ENCODE assay signal across 22 cellular contexts in the genomic region with DNA sequence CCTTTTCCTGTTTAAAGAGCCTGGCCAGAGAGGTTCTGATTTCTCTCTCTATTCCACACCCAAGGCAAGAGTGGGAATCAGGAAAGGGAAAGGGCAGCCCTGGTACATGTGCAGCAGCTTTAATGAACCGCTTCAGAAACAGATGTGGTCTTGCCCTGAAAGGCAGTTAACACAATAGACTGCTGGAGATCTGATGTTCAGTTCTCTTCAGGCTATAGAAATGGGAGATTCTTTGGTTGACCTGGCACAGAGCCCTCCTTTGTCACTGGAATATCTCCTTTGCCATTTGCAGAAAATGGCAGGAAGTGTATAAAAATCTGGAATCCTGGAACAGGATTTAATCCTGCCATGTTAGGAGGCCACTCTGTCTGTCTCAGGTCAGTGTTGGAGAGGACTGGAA. TPM values are rescaled to one million over a fixed set of nuclear protein-coding genes. Genes with fewer than 3 reads are reported as not detected.
DNase-seq lines count a peak whose midpoint lies in the region; ATAC-seq, FAIRE-seq and TF ChIP-seq lines count a peak whose summit lies in the region.
"Had no signal": no experiment of that assay in that cellular context is flagged by ENCODE, and none has a peak within 500 bp of the region (broad histone marks: within the 10 kb centered on the region; RNA-seq: fewer than 3 reads in every experiment).

No MANE protein-coding gene starts in this region.

- no peak for ATAC-seq in right lobe of liver
- no peak for ATAC-seq in K562
- no peak for ATAC-seq in left lung
- ATAC-seq in HG03565 (IDR thresholded peaks at IDR 0.05; ENCODE audit: unreplicated experiment) = no peak
- ATAC-seq: A549, GM23338 had no signal

- in situ Hi-C loops in K562 (cut with MboI) = no loop called here

- H3K79me1 ChIP-seq in mesendoderm (ENCODE audit: low read length) = no peaks in the 10 kb centered on the region

- BruUV-seq in K562 (replicated peaks; lab: Mats Ljungman, UMichigan) = no TSS peak

- TF ChIP-seq POLR2A in right lobe of liver (IDR thresholded peaks at IDR 0.05) (no peak), K562 (conservative IDR thresholded peaks at IDR 0.05) (no peak)

- CTCF ChIA-PET in K562 (lab: Yijun Ruan, JAX; ENCODE audit: low intra/inter-chr PET ratio) = no interaction called here

- H3K4me2 ChIP-seq in K562 (ENCODE audit: insufficient read depth, low read length) (no peak overlapping the region), mesendoderm (ENCODE audit: low read length) (no peak overlapping the region)
- H3K4me2 ChIP-seq: A549, GM23338 had no signal

- peak overlapping the region; percentile 7 for H3K4ac ChIP-seq in mesendoderm (ENCODE audit: low read depth, low read length)

- intact Hi-C loops in right lobe of liver (cut with DNase I) (no loop called here), K562 (cut with micrococcal nuclease) (no loop called here), left lung (cut with DNase I) (no loop called here)

- TF ChIP-seq EP300 in K562 (IDR thresholded peaks at IDR 0.05; ENCODE audit: low read length) = no peak

- POLR2A ChIA-PET in K562 (lab: Yijun Ruan, JAX) = no interaction called here

- TF ChIP-seq RAD21 in liver (IDR thresholded peaks at IDR 0.05) = no peak
- TF ChIP-seq RAD21 in K562 (CRISPR knock-in tag; conservative IDR thresholded peaks at IDR 0.05 in 1 of 2, IDR thresholded peaks at IDR 0.05 in 1 of 2) = no peak

- no peak overlapping the region for H3K23ac ChIP-seq in mesendoderm (ENCODE audit: low read length)

- H3K9me3 ChIP-seq in liver (ENCODE audit: control insufficient read depth in 4 of 4, low read length in 3 of 4) = no peaks in the 10 kb centered on the region
- H3K9me3 ChIP-seq in right lobe of liver = no peaks in the 10 kb centered on the region
- H3K9me3 ChIP-seq in K562 (replicated peaks; ENCODE audit: control insufficient read depth, insufficient read depth, low read depth, low read length) = no peaks in the 10 kb centered on the region
- H3K9me3 ChIP-seq in left lung = no peaks in the 10 kb centered on the region
- H3K9me3 ChIP-seq: A549 had no signal

- H3K56ac ChIP-seq in mesendoderm (ENCODE audit: low read length) = no peak overlapping the region

- H3K18ac ChIP-seq in mesendoderm (ENCODE audit: low read length) = peak overlapping the region; percentile 89

- 85% methylated on average over 1 of the region's 1 CpG for WGBS in liver
- WGBS in right lobe of liver (ENCODE audit: insufficient coverage, low coverage, low lambda C conversion rate, missing lambda C conversion rate) = 57% methylated on average over 1 of the region's 1 CpG
- WGBS in K562 (ENCODE audit: insufficient coverage, low coverage, missing lambda C conversion rate) = 100% methylated on average over 1 of the region's 1 CpG
- no CpG with 5 or more reads among the region's 1 CpG for WGBS in mesendoderm (ENCODE audit: extremely low coverage, insufficient coverage, low lambda C conversion rate)

- H3K9ac ChIP-seq in liver (ENCODE audit: low read depth in 1 of 2, low read length in 2 of 2) = no peak overlapping the region
- H3K9ac ChIP-seq in K562 (ENCODE audit: insufficient read depth in 1 of 2, low read depth in 2 of 2, low read length in 2 of 2) = no peak overlapping the region
- no peak overlapping the region for H3K9ac ChIP-seq in mesendoderm (ENCODE audit: low read length)

- H2BK120ac ChIP-seq in mesendoderm (ENCODE audit: low read depth, low read length) = peak overlapping the region; percentile 64

- H3K27me3 ChIP-seq in liver (ENCODE audit: control insufficient read depth in 4 of 4, insufficient read depth in 4 of 4, low read length in 3 of 4) = no peaks in the 10 kb centered on the region
- H3K27me3 ChIP-seq in right lobe of liver = no peaks in the 10 kb centered on the region
- H3K27me3 ChIP-seq in K562 (ENCODE audit: control insufficient read depth in 2 of 2, insufficient read depth in 2 of 2, low read length in 2 of 2) = no peaks in the 10 kb centered on the region
- H3K27me3 ChIP-seq in mesendoderm (ENCODE audit: insufficient read depth, low read length, poor library complexity) = no peaks in the 10 kb centered on the region
- no peaks in the 10 kb centered on the region for H3K27me3 ChIP-seq in left lung

- H2AK5ac ChIP-seq in mesendoderm (ENCODE audit: low read length) = no peak overlapping the region

- H2AFZ ChIP-seq in K562 (ENCODE audit: low read depth, low read length) = peak overlapping the region; percentile 51; the same call in 1 of the 2 replicates

- H3K4me1 ChIP-seq in liver (ENCODE audit: control insufficient read depth in 4 of 4, insufficient read depth in 4 of 4, low read length in 3 of 4) (no peaks in the 10 kb centered on the region), right lobe of liver (no peaks in the 10 kb centered on the region), K562 (replicated peaks in 1 of 2; ENCODE audit: control insufficient read depth in 2 of 2, insufficient read depth in 2 of 2, low read length in 2 of 2) (peaks cover 0 to 3% of the 10 kb centered on the region in 2 experiments; a peak in 2 of 5 replicates), mesendoderm (ENCODE audit: control insufficient read depth, low read depth, low read length) (peaks cover 3% of the 10 kb centered on the region), left lung (no peaks in the 10 kb centered on the region)

- H3K9me1 ChIP-seq in K562 (ENCODE audit: control insufficient read depth, insufficient read depth, low read length) = no peaks in the 10 kb centered on the region

- H4K5ac ChIP-seq in mesendoderm (ENCODE audit: low read length) = no peak overlapping the region

- no peak overlapping the region for H2BK15ac ChIP-seq in mesendoderm (replicated peaks; ENCODE audit: low read depth)

- no peak for DNase-seq in right lobe of liver
- no peak for DNase-seq in K562 (ENCODE audit: extremely low read depth in 1 of 4, low spot score in 3 of 4)
- no peak for DNase-seq in mesendoderm
- DNase-seq in left lung = no peak
- DNase-seq in occipital lobe (lab: John Stamatoyannopoulos, UW) = no peak
- DNase-seq: Calu3; CD4-positive, alpha-beta memory T cell; EL; HCEC 1CT; NCI-H1105 treated with DMSO at 0.1 percent for 48 hours; NCI-H1694 treated with DMSO at 0.1 percent for 48 hours; NCI-H2107; NCI-H446 treated with DMSO at 0.1 percent for 48 hours; NCI-H748 treated with DMSO at 0.1 percent for 48 hours; NK-92 treated with Interleukin-12 subunit alpha and Interleukin-12 subunit beta, amount 100 ng/mL, for 24 hours; OCI-M1; SHP77 had no signal

- peak overlapping the region; percentile 7 for H2BK5ac ChIP-seq in mesendoderm (ENCODE audit: low read length)

- TF ChIP-seq CTCF in liver (IDR thresholded peaks at IDR 0.05; ENCODE audit: low read depth, low read length, missing input control) (no peak), right lobe of liver (IDR thresholded peaks at IDR 0.05) (no peak), K562 (IDR thresholded peaks at IDR 0.05 in 2 of 3, conservative IDR thresholded peaks at IDR 0.05 in 1 of 3; ENCODE audit: insufficient read depth in 2 of 3, low read depth in 1 of 3, low read length in 3 of 3) (no peak), left lung (IDR thresholded peaks at IDR 0.05) (no peak)

- no peaks in the 10 kb centered on the region for H3K36me3 ChIP-seq in liver (ENCODE audit: control insufficient read depth in 4 of 4, insufficient read depth in 3 of 4, low read depth in 1 of 4, low read length in 3 of 4)
- no peaks in the 10 kb centered on the region for H3K36me3 ChIP-seq in right lobe of liver
- no peaks in the 10 kb centered on the region for H3K36me3 ChIP-seq in K562 (ENCODE audit: control insufficient read depth, insufficient read depth, low read length)
- no peaks in the 10 kb centered on the region for H3K36me3 ChIP-seq in mesendoderm (ENCODE audit: control insufficient read depth, insufficient read depth, low read length)
- no peaks in the 10 kb centered on the region for H3K36me3 ChIP-seq in left lung

- no peak overlapping the region for H4K8ac ChIP-seq in mesendoderm (ENCODE audit: low read depth, low read length)

- H3K79me2 ChIP-seq in K562 (ENCODE audit: control insufficient read depth, insufficient read depth, low read length) = no peaks in the 10 kb centered on the region
- H3K79me2 ChIP-seq in mesendoderm (ENCODE audit: control insufficient read depth, insufficient read depth, low read length) = no peaks in the 10 kb centered on the region

- no peaks in the 10 kb centered on the region for H4K20me1 ChIP-seq in K562 (replicated peaks; ENCODE audit: control insufficient read depth, insufficient read depth, low read length)

- H3K27ac ChIP-seq in liver (ENCODE audit: low read depth in 1 of 2, low read length in 2 of 2) (no peak overlapping the region), right lobe of liver (no peak overlapping the region), K562 (ENCODE audit: extremely low read depth, low read depth, low read length) (no peak overlapping the region), mesendoderm (ENCODE audit: low read depth, low read length) (no peak overlapping the region), left lung (no peak overlapping the region)

- no peak overlapping the region for H3K4me3 ChIP-seq in liver (ENCODE audit: low read depth in 1 of 3, low read length in 3 of 3)
- H3K4me3 ChIP-seq in right lobe of liver = no peak overlapping the region
- no peak overlapping the region for H3K4me3 ChIP-seq in K562
- H3K4me3 ChIP-seq in mesendoderm (ENCODE audit: low read length) = no peak overlapping the region
- H3K4me3 ChIP-seq in left lung = no peak overlapping the region
- H3K4me3 ChIP-seq: A549, GM23338 had no signal

- no peak for FAIRE-seq in K562 (lab: Jason Lieb, UNC)
- FAIRE-seq: A549, GM12891 had no signal

RNA-seq across cellular contexts. Expression of a gene that starts 36.3 kb away (rescaled TPM):
- total RNA-seq in liver = 10 to 100 TPM; 10.2 to 35.4 TPM
- 1 to 10 TPM; 6.5 to 6.7 TPM for polyA plus RNA-seq in liver
- total RNA-seq in right lobe of liver = 10 to 100 TPM in 3 of 6 experiments, 1 to 10 TPM in 3; 5.5 to 15.6 (median 9.9) TPM
- total RNA-seq in K562 (2011; cell fraction: chromatin; rRNA removed; ENCODE audit: low replicate concordance) = 16.4 and 84.1 TPM in 2 replicates
- total RNA-seq in K562 (2011; cell fraction: nucleolus; rRNA removed) = 24.0 and 28.2 TPM in 2 replicates
- 25.2 and 30.2 TPM in 2 replicates for total RNA-seq in K562 (2011; cell fraction: nucleoplasm; rRNA removed)
- total RNA-seq in K562 (2014; rRNA removed) = 21.3 and 45.1 TPM in 2 replicates
- total RNA-seq in K562 (2014; rRNA removed; fragmentation: Illumina TruSeq; extraction: Trizol) = 34.7 and 41.8 TPM in 2 replicates
- 30.1 and 34.7 TPM in 2 replicates for total RNA-seq in K562 (2015; rRNA removed; fragmentation: Illumina TruSeq; extraction: Trizol)
- total RNA-seq in K562 (2021) = 24.7 and 25.0 TPM in 2 replicates
- polyA plus RNA-seq in K562 (2011; rRNA removed) = 24.9 and 42.5 TPM in 2 replicates
- polyA plus RNA-seq in K562 (2011; cell fraction: cytosol; rRNA removed) = 3.8 and 8.0 TPM in 2 replicates
- polyA plus RNA-seq in K562 (2011; cell fraction: nucleus; rRNA removed) = 20.7 and 27.0 TPM in 2 replicates
- polyA plus RNA-seq in K562 (2012) = 20.9 and 30.9 TPM in 2 replicates
- 40.4 and 42.8 TPM in 2 replicates for polyA plus RNA-seq in K562 (2014; fragmentation: Illumina TruSeq; extraction: Trizol)
- 10 to 100 TPM; 13.9 to 17.0 TPM for polyA plus RNA-seq in K562 (2014; fragmentation: Nextera tagmentation; extraction: Ambion mirVana)
- polyA plus RNA-seq in K562 (2014; rRNA removed) = 14.2 and 17.3 TPM in 2 replicates
- 21.3 and 30.5 TPM in 2 replicates for polyA minus RNA-seq in K562 (2011; rRNA and poly(A)+ RNA removed)
- polyA minus RNA-seq in K562 (2011; cell fraction: cytosol; rRNA and poly(A)+ RNA removed) = 16.7 and 23.3 TPM in 2 replicates
- 13.7 and 44.5 TPM in 2 replicates for polyA minus RNA-seq in K562 (2011; cell fraction: nucleus; rRNA and poly(A)+ RNA removed)
- polyA plus RNA-seq in mesendoderm (2013, experiment 1 of 2) = 5.3 TPM
- 5.2 TPM for polyA plus RNA-seq in mesendoderm (2013, experiment 2 of 2)
- total RNA-seq in left lung = 10 to 100 TPM; 19.0 to 24.0 TPM
- 147 TPM for total RNA-seq in occipital lobe
